8 cellular contexts compared by ENCODE assay signal in the genomic region with DNA sequence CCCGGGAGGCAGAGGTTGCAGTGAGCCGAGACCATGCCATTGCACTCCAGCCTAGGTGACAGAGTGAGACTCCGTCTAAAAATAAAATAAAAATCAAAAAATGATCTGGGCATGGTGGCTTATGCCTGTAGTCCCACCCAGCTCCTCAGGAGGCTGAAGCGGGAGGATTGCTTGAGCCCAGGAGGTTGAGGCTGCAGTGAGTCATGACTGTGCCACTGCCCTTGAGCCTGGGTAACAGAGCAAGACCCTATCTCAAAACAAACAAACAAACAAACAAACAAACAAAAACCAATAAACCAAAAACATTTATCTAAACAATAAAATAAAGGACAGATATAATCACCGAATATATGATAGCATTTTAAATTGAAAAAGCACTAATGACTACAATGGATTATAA. TPM values are rescaled to one million over a fixed set of nuclear protein-coding genes. Genes with fewer than 3 reads are reported as not detected.
"Had no signal": no experiment of that assay in that cellular context is flagged by ENCODE, and none has a peak within 500 bp of the region (broad histone marks: within the 10 kb centered on the region; RNA-seq: fewer than 3 reads in every experiment).

No MANE protein-coding gene starts in this region.

RNA-seq across cellular contexts. Expression of gene BEST1, which starts 3.5 kb away (rescaled TPM):
- total RNA-seq: activated CD4-positive, alpha-beta T cell treated with anti-CD3 and anti-CD28 coated beads, Interleukin-2, amount 10 ng/mL, durations not matched to agents 24 days and 14 days; activated CD8-positive, alpha-beta memory T cell treated with anti-CD3 and anti-CD28 coated beads for 36 hours; activated CD8-positive, alpha-beta memory T cell treated with anti-CD3 and anti-CD28 coated beads, Interleukin-2, amount 10 ng/mL, durations not matched to agents 7 days and 5 days; activated CD8-positive, alpha-beta T cell treated with anti-CD3 and anti-CD28 coated beads, Interleukin-2, amount 10 ng/mL, durations not matched to agents 7 days and 5 days; activated T-helper 1 cell treated with anti-CD3 and anti-CD28 coated beads, Interleukin-12 subunit alpha, Interleukin-12 subunit beta, Interleukin-2, Interleukin-4 antibody, amounts not matched to agents 30 ng/mL and 10 ng/mL and 1 ng/mL, durations not matched to agents 14 hours and 24 hours and 36 hours; activated T-helper 2 cell treated with anti-CD3 and anti-CD28 coated beads, Interferon-gamma antibody, Interleukin-2, Interleukin-4, amounts not matched to agents 10 μg/mL and 5 μg/mL and 100 μg/mL, durations not matched to agents 14 hours and 24 hours and 36 hours had no signal

RNA-seq across cellular contexts. Expression of gene RAB3IL1, which starts 36.3 kb away (rescaled TPM):
- total RNA-seq: activated CD8-positive, alpha-beta memory T cell treated with anti-CD3 and anti-CD28 coated beads for 36 hours; activated CD8-positive, alpha-beta memory T cell treated with anti-CD3 and anti-CD28 coated beads, Interleukin-2, amount 10 ng/mL, durations not matched to agents 7 days and 5 days; activated CD8-positive, alpha-beta T cell treated with anti-CD3 and anti-CD28 coated beads, Interleukin-2, amount 10 ng/mL, durations not matched to agents 7 days and 5 days; activated naive CD8-positive, alpha-beta T cell treated with anti-CD3 and anti-CD28 coated beads for 36 hours; activated T-helper 2 cell treated with anti-CD3 and anti-CD28 coated beads, Interferon-gamma antibody, Interleukin-2, Interleukin-4, amounts not matched to agents 10 μg/mL and 5 μg/mL and 100 μg/mL, durations not matched to agents 14 hours and 24 hours and 36 hours; T-helper 17 cell had no signal
